ENCODE assay signal across 1 cellular context in genomic region chr3:98026425-98027083, GRCh38.
TF ChIP-seq lines count a peak whose summit lies in the region.

No MANE protein-coding gene starts in this region.

TF ChIP-seq in GM23338, 12 proteins besides CTCF, POLR2A, EP300 and RAD21 (continued from another document):
- TF ChIP-seq ZNF462 (CRISPR knock-in tag; IDR thresholded peaks at IDR 0.05) (no peak), REST (IDR thresholded peaks at IDR 0.05; ENCODE audit: unreplicated experiment) (no peak), EZH2phosphoT487 (IDR thresholded peaks at IDR 0.05; ENCODE audit: unreplicated experiment) (no peak), EZH2 (IDR thresholded peaks at IDR 0.05; ENCODE audit: low read depth, unreplicated experiment) (no peak), ZNF114 (CRISPR knock-in tag; IDR thresholded peaks at IDR 0.05) (no peak), JUNB (IDR thresholded peaks at IDR 0.05; ENCODE audit: unreplicated experiment) (no peak), STAT1 (IDR thresholded peaks at IDR 0.05; ENCODE audit: unreplicated experiment) (no peak), NANOG (IDR thresholded peaks at IDR 0.05; ENCODE audit: borderline replicate concordance) (no peak)
TF ChIP-seq in GM23338: peak in this region for 0.
